In genomic region chr13:46796515-46797467, GRCh38 we compare ENCODE assay signal across 8 cellular contexts. TPM values are rescaled to one million over a fixed set of nuclear protein-coding genes. Genes with fewer than 3 reads are reported as not detected.
DNase-seq lines count a peak whose midpoint lies in the region; ATAC-seq and TF ChIP-seq lines count a peak whose summit lies in the region.

ESD (minus strand) TSS chr13:46797161; CDS start chr13:46791413, 5,748 bp downstream.

- peak within 1 kb of the TSS; percentile 85 for H3K4me2 ChIP-seq in GM23338

- TF ChIP-seq CTCF in GM23338 (conservative IDR thresholded peaks at IDR 0.05; ENCODE audit: low read depth in 2 of 2), result no peak
- no peak for TF ChIP-seq CTCF in RWPE2 (IDR thresholded peaks at IDR 0.05; ENCODE audit: poor library complexity, severe bottlenecking)
- TF ChIP-seq CTCF in fibroblast of the aortic adventitia (IDR thresholded peaks at IDR 0.05; ENCODE audit: insufficient read depth, low read length), result no peak
- no peak for TF ChIP-seq CTCF in nephron progenitor cell (IDR thresholded peaks at IDR 0.05)

- H2AFZ ChIP-seq in GM23338, result peak within 1 kb of the TSS; percentile 99

- H3K4me1 Mint-ChIP-seq in GM23338 (peaks cover 24% of the 10 kb centered on the region), nephron progenitor cell (peaks cover 39% of the 10 kb centered on the region)
- peaks cover 35% of the 10 kb centered on the region for H3K4me1 Mint-ChIP-seq in stimulated activated naive CD8-positive, alpha-beta T cell treated with anti-CD3 and anti-CD28 coated beads, Interleukin-15, amount 100 ng/mL, for 72 hours

- H3K36me3 ChIP-seq in GM23338 (ENCODE audit: insufficient read depth), result no peaks in the 10 kb centered on the region
- H3K36me3 ChIP-seq in RWPE2 (ENCODE audit: low read depth), result peaks cover 30% of the 10 kb centered on the region

- H3K27me3 Mint-ChIP-seq in GM23338 (ENCODE audit: insufficient read depth, low read depth, poor library complexity), result peaks cover 6% of the 10 kb centered on the region
- peaks cover 3% of the 10 kb centered on the region for H3K27me3 Mint-ChIP-seq in nephron progenitor cell (ENCODE audit: low read depth, poor library complexity)
- no peaks in the 10 kb centered on the region for H3K27me3 Mint-ChIP-seq in stimulated activated naive CD8-positive, alpha-beta T cell treated with anti-CD3 and anti-CD28 coated beads, Interleukin-15, amount 100 ng/mL, for 72 hours

- no peaks in the 10 kb centered on the region for H4K20me1 ChIP-seq in GM23338 (replicated peaks; ENCODE audit: insufficient read depth)

- peaks cover 4% of the 10 kb centered on the region; the same call in 1 of the 2 replicates for H3K9me2 ChIP-seq in GM23338 (ENCODE audit: insufficient read depth)

- H3K9me3 ChIP-seq in RWPE2 (ENCODE audit: severe bottlenecking), result no peaks in the 10 kb centered on the region

- ATAC-seq in GM23338 (peak; percentile 89), RWPE2 (ENCODE audit: low read depth) (peak; percentile 89)
- ATAC-seq in stimulated activated naive CD8-positive, alpha-beta T cell treated with anti-CD3 and anti-CD28 coated beads, Interleukin-15, amount 100 ng/mL, for 72 hours, result peak; percentile 93

- peaks cover 16% of the 10 kb centered on the region for H3K79me2 ChIP-seq in GM23338 (replicated peaks; ENCODE audit: insufficient read depth)

- H3K27me3 ChIP-seq in GM23338 (ENCODE audit: insufficient read depth) (no peaks in the 10 kb centered on the region), RWPE2 (ENCODE audit: insufficient read depth, poor library complexity, severe bottlenecking) (no peaks in the 10 kb centered on the region)

- no peaks in the 10 kb centered on the region for H3F3A ChIP-seq in GM23338 (replicated peaks; ENCODE audit: low read depth)

- H3K27ac ChIP-seq in GM23338 (ENCODE audit: low read depth) (peak within 1 kb of the TSS; percentile 90), RWPE2 (ENCODE audit: poor library complexity, severe bottlenecking) (peak within 1 kb of the TSS; percentile 58)

- H3K4me1 ChIP-seq in GM23338 (ENCODE audit: insufficient read depth) (peaks cover 21% of the 10 kb centered on the region), RWPE2 (ENCODE audit: insufficient read depth, poor library complexity, severe bottlenecking) (peaks cover 15% of the 10 kb centered on the region)

- H3K27ac Mint-ChIP-seq in GM23338, result peak within 1 kb of the TSS; percentile 96
- H3K27ac Mint-ChIP-seq in nephron progenitor cell, result peak within 1 kb of the TSS; percentile 97
- H3K27ac Mint-ChIP-seq in stimulated activated naive CD8-positive, alpha-beta T cell treated with anti-CD3 and anti-CD28 coated beads, Interleukin-15, amount 100 ng/mL, for 72 hours, result peak within 1 kb of the TSS; percentile 99

- H3K9me3 Mint-ChIP-seq in GM23338 (no peaks in the 10 kb centered on the region; the same call in 2 of the 3 replicates), nephron progenitor cell (no peaks in the 10 kb centered on the region)
- no peaks in the 10 kb centered on the region for H3K9me3 Mint-ChIP-seq in stimulated activated naive CD8-positive, alpha-beta T cell treated with anti-CD3 and anti-CD28 coated beads, Interleukin-15, amount 100 ng/mL, for 72 hours

- no peaks in the 10 kb centered on the region for H3K36me3 Mint-ChIP-seq in GM23338 (ENCODE audit: low read depth)
- peaks cover 15% of the 10 kb centered on the region for H3K36me3 Mint-ChIP-seq in nephron progenitor cell (ENCODE audit: low read depth)

- peak within 1 kb of the TSS; percentile 90 for H3K4me3 Mint-ChIP-seq in GM23338
- peak within 1 kb of the TSS; percentile 91 for H3K4me3 Mint-ChIP-seq in nephron progenitor cell
- peak within 1 kb of the TSS; percentile 89 to 93 for H3K4me3 Mint-ChIP-seq in stimulated activated naive CD8-positive, alpha-beta T cell treated with anti-CD3 and anti-CD28 coated beads, Interleukin-15, amount 100 ng/mL, for 72 hours

- DNase-seq in Daoy (ENCODE audit: low read depth) (peak; percentile 87), GM23338 (ENCODE audit: low spot score) (peak; percentile 95), LHCN-M2 (ENCODE audit: low read depth) (peak; percentile 92), RWPE2 (ENCODE audit: low spot score) (peak; percentile 85), fibroblast of the aortic adventitia (ENCODE audit: low read depth) (peak; percentile 89), nephron progenitor cell (peak; percentile 93)
- DNase-seq in activated T-helper 9 cell treated with anti-CD3 and anti-CD28 coated beads, Interleukin-2, amount 50 U/mL, for 16 hours (ENCODE audit: low read depth), result peak; percentile 80
- peak; percentile 86 to 92 for DNase-seq in stimulated activated naive CD8-positive, alpha-beta T cell treated with anti-CD3 and anti-CD28 coated beads, Interleukin-15, amount 100 ng/mL, for 72 hours

- H3K4me3 ChIP-seq in GM23338 (peak within 1 kb of the TSS; percentile 69), RWPE2 (ENCODE audit: severe bottlenecking) (peak within 1 kb of the TSS; percentile 91), fibroblast of the aortic adventitia (ENCODE audit: low read depth, low read length) (peak within 1 kb of the TSS; percentile 87)

TF ChIP-seq in GM23338, 12 proteins besides CTCF, POLR2A, EP300 and RAD21 (continues in another document):
- TF ChIP-seq CREB1 (CRISPR knock-in tag; IDR thresholded peaks at IDR 0.05; ENCODE audit: low read depth) (peak; percentile 36), ETS1 (IDR thresholded peaks at IDR 0.05) (no peak), ZNF462 (CRISPR knock-in tag; IDR thresholded peaks at IDR 0.05) (no peak)

RNA-seq across cellular contexts. Expression of gene ESD, which starts in this region (rescaled TPM):
- total RNA-seq in Daoy (2014; rRNA removed; shearing (Covaris generic)), result 70.2 and 78.3 TPM in 2 replicates
- total RNA-seq in GM23338 (2014; rRNA removed; shearing (Covaris generic)), result 61.0 and 76.1 TPM in 2 replicates
- 106 and 123 TPM in 2 replicates for polyA plus RNA-seq in GM23338 (2016; fragmentation: Nextera tagmentation; extraction: Ambion mirVana)
- total RNA-seq in LHCN-M2 (2014; rRNA removed) (170 and 172 TPM in 2 replicates), fibroblast of the aortic adventitia (ENCODE audit: low replicate concordance) (141 and 176 TPM in 2 replicates)
- 149 TPM for polyA plus RNA-seq in LHCN-M2 (2012)

Comparison
In these comparisons a context has a peak if more than half of its experiments do, and no peak if none do; other contexts are left out.
1. Peak in every context shown above with its lines: DNase-seq, ATAC-seq, H3K4me3 ChIP-seq and H3K27ac ChIP-seq.